8 cellular contexts compared by ENCODE assay signal in genomic region chr20:32535316-32535952, GRCh38. TPM values are rescaled to one million over a fixed set of nuclear protein-coding genes. Genes with fewer than 3 reads are reported as not detected.
DNase-seq lines count a peak whose midpoint lies in the region; ATAC-seq, FAIRE-seq and TF ChIP-seq lines count a peak whose summit lies in the region.

No MANE protein-coding gene starts in this region.

- H3K9me3 Mint-ChIP-seq in stimulated activated effector memory CD8-positive, alpha-beta T cell treated with anti-CD3 and anti-CD28 coated beads, Interleukin-12 subunit alpha, Interleukin-12 subunit beta, amount 100 ng/mL, for 72 hours: no peaks in the 10 kb centered on the region

- intact Hi-C loops in kidney (cut with DNase I): no loop called here
- intact Hi-C loops in prostate gland (cut with DNase I): no loop called here

- H3K4me3 ChIP-seq in kidney (ENCODE audit: low read length in 2 of 2) (peak overlapping the region in 1 of 2 donors; percentile 49), prostate gland (no peak overlapping the region)

- no peaks in the 10 kb centered on the region for H3K27me3 ChIP-seq in prostate gland (replicated peaks; ENCODE audit: insufficient read depth)

- WGBS in prostate gland: 73% methylated on average over 18 of the region's 18 CpGs

- H3K36me3 ChIP-seq in kidney (ENCODE audit: control insufficient read depth in 1 of 2, insufficient read depth in 2 of 2, low read length in 2 of 2): no peaks in the 10 kb centered on the region
- H3K36me3 ChIP-seq in prostate gland: no peaks in the 10 kb centered on the region

- H3K27ac ChIP-seq in kidney (ENCODE audit: low read depth in 2 of 2, low read length in 2 of 2): no peak overlapping the region
- no peak overlapping the region for H3K27ac ChIP-seq in prostate gland

- no peak for FAIRE-seq in kidney (lab: Jason Lieb, UNC)

- H3K27ac Mint-ChIP-seq in stimulated activated effector memory CD8-positive, alpha-beta T cell treated with anti-CD3 and anti-CD28 coated beads, Interleukin-12 subunit alpha, Interleukin-12 subunit beta, amount 100 ng/mL, for 72 hours: peak overlapping the region; percentile 90

- no peak for TF ChIP-seq POLR2A in prostate gland (IDR thresholded peaks at IDR 0.05)

- peaks cover 3 to 13% of the 10 kb centered on the region in 2 donors for H3K4me1 ChIP-seq in kidney (ENCODE audit: control insufficient read depth in 1 of 2, insufficient read depth in 1 of 2, low read depth in 1 of 2, low read length in 2 of 2)
- H3K4me1 ChIP-seq in prostate gland (replicated peaks): no peaks in the 10 kb centered on the region

- H3K4me1 Mint-ChIP-seq in stimulated activated effector memory CD8-positive, alpha-beta T cell treated with anti-CD3 and anti-CD28 coated beads, Interleukin-12 subunit alpha, Interleukin-12 subunit beta, amount 100 ng/mL, for 72 hours: peaks cover 59% of the 10 kb centered on the region

- H3K9ac ChIP-seq in kidney (ENCODE audit: low read length in 2 of 2): peak overlapping the region in 1 of 2 donors; percentile 7

- ATAC-seq in stimulated activated effector memory CD8-positive, alpha-beta T cell treated with anti-CD3 and anti-CD28 coated beads, Interleukin-12 subunit alpha, Interleukin-12 subunit beta, amount 100 ng/mL, for 72 hours: no peak
- no peak for ATAC-seq in GM21367 (IDR thresholded peaks at IDR 0.05; ENCODE audit: unreplicated experiment)

- no peaks in the 10 kb centered on the region for H3K9me3 ChIP-seq in kidney (ENCODE audit: control insufficient read depth in 1 of 2, low read length in 2 of 2)
- no peaks in the 10 kb centered on the region for H3K9me3 ChIP-seq in prostate gland

- H3K36me3 Mint-ChIP-seq in stimulated activated effector memory CD8-positive, alpha-beta T cell treated with anti-CD3 and anti-CD28 coated beads, Interleukin-12 subunit alpha, Interleukin-12 subunit beta, amount 100 ng/mL, for 72 hours: peaks cover 34% of the 10 kb centered on the region

- H3K4me3 Mint-ChIP-seq in stimulated activated effector memory CD8-positive, alpha-beta T cell treated with anti-CD3 and anti-CD28 coated beads, Interleukin-12 subunit alpha, Interleukin-12 subunit beta, amount 100 ng/mL, for 72 hours: peak overlapping the region; percentile 99

- DNase-seq in activated CD4-positive, alpha-beta T cell treated with anti-CD3 and anti-CD28 coated beads for 48 hours: peak; percentile 50
- no peak for DNase-seq in activated CD4-positive, alpha-beta T cell treated with anti-CD3 and anti-CD28 coated beads for 4 hours
- peak; percentile 76 for DNase-seq in NCI-H69 (lab: John Stamatoyannopoulos, UW)
- DNase-seq in central memory CD4-positive, alpha-beta T cell: peak; percentile 53
- DNase-seq in stimulated activated effector memory CD8-positive, alpha-beta T cell treated with anti-CD3 and anti-CD28 coated beads, Interleukin-12 subunit alpha, Interleukin-12 subunit beta, amount 100 ng/mL, for 72 hours (ENCODE audit: low spot score in 2 of 2): peak in 1 of 2 donors; percentile 56
- no peak for DNase-seq in kidney
- no peak for DNase-seq in prostate gland (ENCODE audit: low spot score)

- TF ChIP-seq CTCF in kidney (IDR thresholded peaks at IDR 0.05; ENCODE audit: borderline replicate concordance, extremely low read depth, insufficient read depth) (no peak), prostate gland (IDR thresholded peaks at IDR 0.05) (no peak)

RNA-seq across cellular contexts. Expression of gene NOL4L, which starts 49.7 kb away (rescaled TPM):
- total RNA-seq in kidney (19.4 TPM), prostate gland (10 to 100 TPM; 18.0 to 59.7 TPM)
- 14.1 TPM for polyA plus RNA-seq in kidney (ENCODE audit: insufficient read depth, low read depth, low replicate concordance)

Comparison
In these comparisons a context has a peak if more than half of its experiments do, and no peak if none do; other contexts are left out.
1. DNase-seq: peak in activated CD4-positive, alpha-beta T cell treated with anti-CD3 and anti-CD28 coated beads for 48 hours (single experiment), NCI-H69 (single experiment) and central memory CD4-positive, alpha-beta T cell (single experiment); none in activated CD4-positive, alpha-beta T cell treated with anti-CD3 and anti-CD28 coated beads for 4 hours (0 of 2), kidney (single experiment) and prostate gland (single experiment).